Comparison of ENCODE assay signal across 19 cellular contexts in the genomic region with DNA sequence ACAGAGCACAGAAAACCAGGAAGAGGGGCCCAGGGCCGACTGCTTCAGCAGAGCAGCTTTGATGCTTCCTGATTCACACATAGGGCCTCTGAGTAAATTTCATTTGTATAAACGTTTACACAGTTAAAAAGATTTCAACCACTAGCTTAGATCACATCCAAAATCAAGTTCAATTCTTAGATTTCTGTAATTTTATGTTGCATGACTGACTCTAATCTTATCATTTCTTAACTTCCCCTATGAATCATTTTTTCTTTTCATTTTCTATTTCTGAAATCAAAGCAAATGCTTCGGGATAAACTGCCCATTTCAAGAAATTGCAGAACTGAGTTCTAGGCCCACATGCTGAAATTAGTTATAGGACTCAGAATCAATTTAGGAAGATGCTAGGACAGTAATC.
A peak's percentile ranks its signal among the peaks of the same experiment; 100 is the strongest.
DNase-seq lines count a peak whose midpoint lies in the region; ATAC-seq and TF ChIP-seq lines count a peak whose summit lies in the region.
"Had no signal": no experiment of that assay in that cellular context is flagged by ENCODE, and none has a peak within 500 bp of the region (broad histone marks: within the 10 kb centered on the region; RNA-seq: fewer than 3 reads in every experiment).

No MANE protein-coding gene starts in this region.

- no peaks in the 10 kb centered on the region for H3K9me1 ChIP-seq in IMR-90 (ENCODE audit: insufficient read depth, low read length)

- 0 out of 2 replicates have a peak overlapping the region, but pooled peaks have one; percentile 1 for H3K4ac ChIP-seq in IMR-90 (ENCODE audit: low read depth, low read length)

- no peaks in the 10 kb centered on the region for H3K79me1 ChIP-seq in IMR-90 (ENCODE audit: low read depth in 1 of 2, low read length in 2 of 2)

- peak overlapping the region; percentile 74; the same call in 1 of the 2 replicates for H3K14ac ChIP-seq in IMR-90 (replicated peaks; ENCODE audit: low read depth, low read length)

- H4K91ac ChIP-seq in IMR-90 (ENCODE audit: insufficient read depth, low read depth, low read length), result no peak overlapping the region

- CTCF ChIA-PET in SK-N-SH (lab: Yijun Ruan, JAX), result interaction anchor here (1.3 kb wide), 1 partner anchor 13 kb away, joined by 4 read pairs; no protein-coding TSS in a partner anchor
- CTCF ChIA-PET in IMR-90 (lab: Yijun Ruan, JAX), result no interaction called here
- CTCF ChIA-PET in CD4-positive, alpha-beta T cell (lab: Charles Lee), result no interaction called here

- no peak overlapping the region; the same call in 1 of the 2 replicates for H3K56ac ChIP-seq in IMR-90 (ENCODE audit: extremely low read depth, insufficient read depth, low read length)

- H2AFZ ChIP-seq in SK-N-SH (ENCODE audit: low read depth) (peak overlapping the region; percentile 38; the same call in 1 of the 2 replicates), IMR-90 (replicated peaks; ENCODE audit: low read length, poor library complexity) (peak overlapping the region; percentile 40), osteoblast (ENCODE audit: low read length) (peak overlapping the region; percentile 80)

- peaks cover 0 to 3% of the 10 kb centered on the region in 2 donors for H3K9me3 Mint-ChIP-seq in effector memory CD8-positive, alpha-beta T cell
- H3K9me3 Mint-ChIP-seq in CD4-positive, alpha-beta T cell, result no peaks in the 10 kb centered on the region
- H3K9me3 Mint-ChIP-seq: CD8-positive, alpha-beta T cell had no signal

- H3K23ac ChIP-seq in IMR-90 (ENCODE audit: low read depth, low read length), result no peak overlapping the region

- WGBS in SK-N-SH (ENCODE audit: low lambda C conversion rate), result 41% methylated on average over 3 of the region's 3 CpGs
- no CpG with 5 or more reads among the region's 3 CpGs for WGBS in IMR-90 (ENCODE audit: extremely low coverage in 2 of 2, insufficient read length in 1 of 2), 2 experiments

- no peaks in the 10 kb centered on the region for H3K9me2 ChIP-seq in SK-N-SH

- no peaks in the 10 kb centered on the region for H3K9me3 ChIP-seq in SK-N-SH
- H3K9me3 ChIP-seq in IMR-90 (ENCODE audit: control insufficient read depth, insufficient read depth, low read length), result 0 out of 2 replicates have a peak, but pooled peaks cover 4% of the 10 kb centered on the region
- no peaks in the 10 kb centered on the region for H3K9me3 ChIP-seq in ascending aorta
- H3K9me3 ChIP-seq in osteoblast (ENCODE audit: low read depth, low read length), result no peaks in the 10 kb centered on the region
- peaks cover 0 to 5% (median 0%) of the 10 kb centered on the region in 4 donors for H3K9me3 ChIP-seq in Peyer's patch
- no peaks in the 10 kb centered on the region for H3K9me3 ChIP-seq in CD4-positive, alpha-beta T cell (ENCODE audit: control insufficient read depth, low read length)
- H3K9me3 ChIP-seq: lower lobe of right lung had no signal

- no peak overlapping the region; the same call in 1 of the 2 replicates for H2BK20ac ChIP-seq in IMR-90 (ENCODE audit: low read depth, low read length)

- POLR2A ChIA-PET in SK-N-SH (lab: Yijun Ruan, JAX), result no interaction called here
- POLR2A ChIA-PET in IMR-90 (lab: Charles Lee; ENCODE audit: unreplicated experiment), result interaction anchor here (0.6 kb wide), 1 partner anchor 56 kb away, joined by 4 read pairs; no protein-coding TSS in a partner anchor
- POLR2A ChIA-PET in CD4-positive, alpha-beta T cell (lab: Charles Lee), result no interaction called here

- H3K79me2 ChIP-seq in SK-N-SH (ENCODE audit: insufficient read depth) (no peaks in the 10 kb centered on the region), osteoblast (ENCODE audit: insufficient read depth, low read length) (no peaks in the 10 kb centered on the region)

- BruUV-seq in IMR-90 (replicated peaks; lab: Mats Ljungman, UMichigan), result no TSS peak

- DNase-seq in SK-N-SH (no peak), IMR-90 (peak; percentile 45), ascending aorta (ENCODE audit: low spot score in 2 of 2) (no peak), osteoblast (ENCODE audit: insufficient read length, low spot score, missing footprints) (no peak), Peyer's patch (no peak)
- no peak for DNase-seq in effector memory CD8-positive, alpha-beta T cell
- no peak for DNase-seq in CD4-positive, alpha-beta T cell
- DNase-seq: activated CD4-positive, alpha-beta T cell treated with anti-CD3 and anti-CD28 coated beads for 4 hours; activated CD8-positive, alpha-beta memory T cell treated with anti-CD3 and anti-CD28 coated beads, Interleukin-2, amount 50 U/mL, for 4 hours; activated effector memory CD4-positive, alpha-beta T cell treated with anti-CD3 and anti-CD28 coated beads, Interleukin-2, amount 50 U/mL, for 16 hours; anterior cingulate cortex; CD8-positive, alpha-beta T cell; heart right ventricle; lower lobe of right lung; NCI-H1436 treated with DMSO at 0.1 percent for 48 hours; NCI-H2171 treated with DMSO at 0.1 percent for 48 hours; NCI-H748 treated with DMSO at 0.1 percent for 48 hours had no signal

- TF ChIP-seq RAD21 in SK-N-SH (IDR thresholded peaks at IDR 0.05; ENCODE audit: low read length) (no peak), IMR-90 (IDR thresholded peaks at IDR 0.05; ENCODE audit: low read length) (no peak)

- peak overlapping the region; percentile 20; the same call in 1 of the 2 replicates for H2BK120ac ChIP-seq in IMR-90 (ENCODE audit: low read depth, low read length)

- no peak overlapping the region for H3K4me2 ChIP-seq in SK-N-SH
- H3K4me2 ChIP-seq in IMR-90 (ENCODE audit: low read depth, low read length), result no peak overlapping the region
- peak overlapping the region; percentile 25 for H3K4me2 ChIP-seq in osteoblast (ENCODE audit: insufficient read depth, low read length)

- peak overlapping the region; percentile 15; the same call in 1 of the 3 replicates for H2BK15ac ChIP-seq in IMR-90 (ENCODE audit: low read depth, low read length)

- no peaks in the 10 kb centered on the region for H3K36me3 ChIP-seq in SK-N-SH (replicated peaks in 1 of 2; ENCODE audit: control insufficient read depth in 1 of 2, insufficient read depth in 2 of 2, low read length in 1 of 2)
- no peaks in the 10 kb centered on the region for H3K36me3 ChIP-seq in IMR-90 (ENCODE audit: control insufficient read depth, insufficient read depth, low read length)
- no peaks in the 10 kb centered on the region for H3K36me3 ChIP-seq in ascending aorta
- H3K36me3 ChIP-seq in osteoblast (ENCODE audit: insufficient read depth, low read length), result no peaks in the 10 kb centered on the region
- no peaks in the 10 kb centered on the region for H3K36me3 ChIP-seq in Peyer's patch
- H3K36me3 ChIP-seq: heart right ventricle, lower lobe of right lung had no signal

- dilution Hi-C loops in IMR-90 (cut with HindIII; ENCODE audit: low sequenced_read_pairs, unreplicated experiment), result no loop called here

- no peak overlapping the region; the same call in 1 of the 2 replicates for H3K18ac ChIP-seq in IMR-90 (ENCODE audit: low read depth, low read length)

- H3K27ac ChIP-seq in SK-N-SH (ENCODE audit: low read depth in 2 of 2, low read length in 1 of 2) (no peak overlapping the region), IMR-90 (ENCODE audit: insufficient read depth, low read length) (no peak overlapping the region), ascending aorta (peak overlapping the region; percentile 32 to 42), osteoblast (ENCODE audit: low read depth, low read length) (peak overlapping the region; percentile 76), Peyer's patch (no peak overlapping the region)
- H3K27ac ChIP-seq in CD4-positive, alpha-beta T cell (ENCODE audit: low read depth, low read length), result no peak overlapping the region
- H3K27ac ChIP-seq: lower lobe of right lung, SK-N-MC had no signal

- H3K27me3 ChIP-seq in SK-N-SH (ENCODE audit: insufficient read depth), result no peaks in the 10 kb centered on the region
- H3K27me3 ChIP-seq in IMR-90 (ENCODE audit: control insufficient read depth, insufficient read depth, low read length), result no peaks in the 10 kb centered on the region
- H3K27me3 ChIP-seq in ascending aorta, result no peaks in the 10 kb centered on the region
- H3K27me3 ChIP-seq in osteoblast (ENCODE audit: insufficient read depth, low read length), result no peaks in the 10 kb centered on the region
- H3K27me3 ChIP-seq in Peyer's patch, result no peaks in the 10 kb centered on the region
- H3K27me3 ChIP-seq in CD4-positive, alpha-beta T cell (ENCODE audit: control insufficient read depth, insufficient read depth, low read length), result no peaks in the 10 kb centered on the region
- H3K27me3 ChIP-seq: heart right ventricle had no signal

- ATAC-seq in SK-N-SH treated with all-trans-retinoic acid at 6 μM for 48 hours (no peak), IMR-90 (ENCODE audit: low read depth) (peak; percentile 62)
- ATAC-seq in effector memory CD8-positive, alpha-beta T cell (replicated peaks), result no peak
- ATAC-seq in CD4-positive, alpha-beta T cell (ENCODE audit: poor library complexity), result no peak
- ATAC-seq: CD8-positive, alpha-beta T cell; lower lobe of right lung had no signal

- no peak for TF ChIP-seq CTCF in SK-N-SH (IDR thresholded peaks at IDR 0.05)
- no peak for TF ChIP-seq CTCF in IMR-90 (conservative IDR thresholded peaks at IDR 0.05; ENCODE audit: low read depth, low read length)
- no peak for TF ChIP-seq CTCF in ascending aorta (IDR thresholded peaks at IDR 0.05)
- no peak for TF ChIP-seq CTCF in osteoblast (IDR thresholded peaks at IDR 0.05; ENCODE audit: extremely low read depth, low read depth, low read length)
- no peak for TF ChIP-seq CTCF in Peyer's patch (IDR thresholded peaks at IDR 0.05)
- TF ChIP-seq CTCF in CD4-positive, alpha-beta T cell (IDR thresholded peaks at IDR 0.05), result no peak

- H3K4me3 Mint-ChIP-seq in effector memory CD8-positive, alpha-beta T cell, result no peak overlapping the region
- no peak overlapping the region for H3K4me3 Mint-ChIP-seq in CD4-positive, alpha-beta T cell
- H3K4me3 Mint-ChIP-seq: CD8-positive, alpha-beta T cell had no signal

- no peak overlapping the region for H2AK9ac ChIP-seq in IMR-90 (replicated peaks; ENCODE audit: low read depth, low read length, poor library complexity)

- H2BK5ac ChIP-seq in IMR-90 (ENCODE audit: low read depth, low read length, poor library complexity, severe bottlenecking), result no peak overlapping the region

- H3K4me3 ChIP-seq in SK-N-SH (ENCODE audit: low read depth in 2 of 2, low read length in 1 of 2) (no peak overlapping the region), IMR-90 (ENCODE audit: insufficient read depth, low read depth, low read length) (no peak overlapping the region), ascending aorta (no peak overlapping the region), osteoblast (ENCODE audit: insufficient read depth, low read length) (no peak overlapping the region), Peyer's patch (no peak overlapping the region)
- H3K4me3 ChIP-seq: heart right ventricle, lower lobe of right lung, SK-N-MC had no signal

- peaks cover 4% of the 10 kb centered on the region for H3F3A ChIP-seq in SK-N-SH (replicated peaks; ENCODE audit: insufficient read depth)

- no peak overlapping the region for H4K5ac ChIP-seq in IMR-90 (ENCODE audit: low read depth, low read length)

- H3K9ac ChIP-seq in SK-N-SH (no peak overlapping the region), IMR-90 (ENCODE audit: low read depth, low read length) (no peak overlapping the region)

- peak overlapping the region in 1 of 2 experiments; percentile 80; a peak in 2 of 4 replicates for H4K8ac ChIP-seq in IMR-90 (ENCODE audit: low read depth in 2 of 2, low read length in 2 of 2)

- H3K4me1 ChIP-seq in SK-N-SH (ENCODE audit: control insufficient read depth in 1 of 2, insufficient read depth in 2 of 2, low read depth in 1 of 2, low read length in 1 of 2) (0 out of 4 replicates have a peak, but pooled peaks cover 0 to 6% of the 10 kb centered on the region in 2 experiments), IMR-90 (ENCODE audit: control insufficient read depth, insufficient read depth, low read length) (0 out of 2 replicates have a peak, but pooled peaks cover 3% of the 10 kb centered on the region), ascending aorta (peaks cover 0 to 20% of the 10 kb centered on the region in 2 donors), osteoblast (ENCODE audit: insufficient read depth, low read length) (peaks cover 25% of the 10 kb centered on the region), Peyer's patch (no peaks in the 10 kb centered on the region)
- H3K4me1 ChIP-seq: lower lobe of right lung had no signal

- H4K20me1 ChIP-seq in SK-N-SH (ENCODE audit: insufficient read depth), result no peaks in the 10 kb centered on the region
- H4K20me1 ChIP-seq in IMR-90 (ENCODE audit: insufficient read depth, low read length), result no peaks in the 10 kb centered on the region
- H4K20me1 ChIP-seq in osteoblast (ENCODE audit: insufficient read depth, low read length), result no peaks in the 10 kb centered on the region

- no peaks in the 10 kb centered on the region for H3K4me1 Mint-ChIP-seq in effector memory CD8-positive, alpha-beta T cell (ENCODE audit: low read depth in 2 of 2)
- no peaks in the 10 kb centered on the region for H3K4me1 Mint-ChIP-seq in CD4-positive, alpha-beta T cell (ENCODE audit: low read depth)

- H3K36me3 Mint-ChIP-seq in effector memory CD8-positive, alpha-beta T cell (ENCODE audit: insufficient read depth), result no peaks in the 10 kb centered on the region
- H3K36me3 Mint-ChIP-seq in CD4-positive, alpha-beta T cell (ENCODE audit: low read depth), result no peaks in the 10 kb centered on the region
- H3K36me3 Mint-ChIP-seq: CD8-positive, alpha-beta T cell had no signal

- no peaks in the 10 kb centered on the region for H3K27me3 Mint-ChIP-seq in effector memory CD8-positive, alpha-beta T cell
- H3K27me3 Mint-ChIP-seq in CD4-positive, alpha-beta T cell, result no peaks in the 10 kb centered on the region

- no peak for TF ChIP-seq POLR2A in IMR-90 (IDR thresholded peaks at IDR 0.05; ENCODE audit: low read depth, low read length)
- no peak for TF ChIP-seq POLR2A in Peyer's patch (IDR thresholded peaks at IDR 0.05)

- H2AK5ac ChIP-seq in IMR-90 (ENCODE audit: low read depth, low read length), result no peak overlapping the region

- H3K27ac Mint-ChIP-seq in effector memory CD8-positive, alpha-beta T cell, result no peak overlapping the region
- H3K27ac Mint-ChIP-seq in CD4-positive, alpha-beta T cell, result no peak overlapping the region
- H3K27ac Mint-ChIP-seq: CD8-positive, alpha-beta T cell had no signal

- no peak for TF ChIP-seq EP300 in SK-N-SH (IDR thresholded peaks at IDR 0.05; ENCODE audit: borderline replicate concordance in 1 of 2, low read depth in 1 of 2, low read length in 1 of 2)

- intact Hi-C loops in IMR-90 (cut with micrococcal nuclease) (no loop called here), ascending aorta (cut with DNase I) (loop anchor here (10.0 kb wide), 1 partner anchor 693 kb away; no protein-coding TSS in a partner anchor)
- intact Hi-C loops in CD4-positive, alpha-beta T cell (cut with DNase I, micrococcal nuclease), result no loop called here

- in situ Hi-C loops in IMR-90 (cut with MboI; ENCODE audit: low sequenced_read_pairs), result no loop called here

Comparison
In these comparisons a context has a peak if more than half of its experiments do, and no peak if none do; other contexts are left out.
1. H3K27ac ChIP-seq: peak in ascending aorta (2 of 2) and osteoblast (single experiment); none in SK-N-SH (0 of 2), IMR-90 (single experiment), Peyer's patch (0 of 4) and CD4-positive, alpha-beta T cell (single experiment).
2. Peak in every context shown above with its lines, with median percentiles within 50 percentile points of each other: H2AFZ ChIP-seq.